8 cellular contexts compared by ENCODE assay signal in the genomic region with DNA sequence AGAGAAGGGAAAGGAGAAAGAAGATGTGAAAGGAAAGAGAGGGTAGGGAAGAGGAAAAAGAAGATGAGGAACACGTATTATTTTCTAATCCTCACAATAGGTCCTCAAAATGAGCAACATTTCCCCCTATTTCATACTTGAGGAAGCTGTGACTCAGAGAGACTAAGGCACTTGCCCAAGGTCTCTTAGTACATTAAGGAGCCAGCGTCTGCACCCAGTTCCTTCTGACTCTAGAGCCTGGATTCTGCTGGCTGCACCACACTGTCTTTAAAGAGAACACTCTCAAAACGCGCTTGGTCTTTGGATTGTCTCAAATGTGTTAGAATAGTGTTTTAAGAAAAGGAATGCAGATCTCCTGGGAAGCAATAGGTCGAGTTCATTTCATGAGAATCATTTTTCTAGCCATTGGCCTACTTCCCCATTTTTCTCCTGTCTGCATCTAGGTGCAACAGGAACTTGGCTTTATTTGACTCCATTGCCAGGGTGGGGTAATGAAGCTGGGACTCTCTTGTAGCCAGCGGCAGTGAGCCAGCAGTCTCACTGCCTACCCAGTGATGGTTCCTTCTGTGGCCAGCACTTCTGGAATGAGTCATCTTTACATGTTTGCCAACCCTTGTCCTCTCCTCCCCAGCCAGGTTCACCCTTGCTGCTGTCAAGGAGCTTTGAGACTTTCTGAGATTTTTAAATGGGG.
DNase-seq lines count a peak whose midpoint lies in the region; ATAC-seq and TF ChIP-seq lines count a peak whose summit lies in the region.

No MANE protein-coding gene starts in this region.

- peak overlapping the region; percentile 14 for H3K27ac ChIP-seq in naive thymus-derived CD4-positive, alpha-beta T cell (ENCODE audit: low read depth, low read length)

- no peaks in the 10 kb centered on the region for H3K9me3 Mint-ChIP-seq in activated T-helper 2 cell treated with anti-CD3 and anti-CD28 coated beads, Interferon-gamma antibody, Interleukin-2, Interleukin-4, amounts not matched to agents 10 μg/mL and 5 μg/mL and 100 μg/mL, durations not matched to agents 14 hours and 24 hours and 36 hours
- H3K9me3 Mint-ChIP-seq in naive thymus-derived CD4-positive, alpha-beta T cell: no peaks in the 10 kb centered on the region
- H3K9me3 Mint-ChIP-seq in type B pancreatic cell: no peaks in the 10 kb centered on the region

- POLR2A ChIA-PET in naive thymus-derived CD4-positive, alpha-beta T cell (lab: Charles Lee): interaction anchor here (1.1 to 1.5 kb wide), 2 partner anchors 15 to 17 kb away, joined by 4 read pairs; no protein-coding TSS in a partner anchor

- H3K4me1 ChIP-seq in naive thymus-derived CD4-positive, alpha-beta T cell (ENCODE audit: control insufficient read depth in 2 of 2, insufficient read depth in 2 of 2, low read length in 2 of 2): peaks cover 4 to 6% of the 10 kb centered on the region in 2 donors

- no peak overlapping the region for H3K4me3 Mint-ChIP-seq in activated T-helper 2 cell treated with anti-CD3 and anti-CD28 coated beads, Interferon-gamma antibody, Interleukin-2, Interleukin-4, amounts not matched to agents 10 μg/mL and 5 μg/mL and 100 μg/mL, durations not matched to agents 14 hours and 24 hours and 36 hours (ENCODE audit: low read depth)
- peak overlapping the region in 4 of 10 donors; percentile 14 to 34 (median 22) for H3K4me3 Mint-ChIP-seq in naive thymus-derived CD4-positive, alpha-beta T cell
- no peak overlapping the region for H3K4me3 Mint-ChIP-seq in type B pancreatic cell

- H3K9me3 ChIP-seq in naive thymus-derived CD4-positive, alpha-beta T cell (ENCODE audit: control insufficient read depth in 2 of 3, low read length in 3 of 3): no peaks in the 10 kb centered on the region

- peaks cover 13 to 60% (median 31%) of the 10 kb centered on the region in 3 experiments for H3K36me3 ChIP-seq in naive thymus-derived CD4-positive, alpha-beta T cell (ENCODE audit: control insufficient read depth in 2 of 3, insufficient read depth in 3 of 3, low read length in 3 of 3)

- peaks cover 92% of the 10 kb centered on the region for H3K36me3 Mint-ChIP-seq in activated T-helper 2 cell treated with anti-CD3 and anti-CD28 coated beads, Interferon-gamma antibody, Interleukin-2, Interleukin-4, amounts not matched to agents 10 μg/mL and 5 μg/mL and 100 μg/mL, durations not matched to agents 14 hours and 24 hours and 36 hours (ENCODE audit: low read depth)
- H3K36me3 Mint-ChIP-seq in naive thymus-derived CD4-positive, alpha-beta T cell: peaks cover 14 to 63% (median 49%) of the 10 kb centered on the region in 5 donors
- H3K36me3 Mint-ChIP-seq in type B pancreatic cell: no peaks in the 10 kb centered on the region

- CTCF ChIA-PET in naive thymus-derived CD4-positive, alpha-beta T cell (lab: Charles Lee): no interaction called here

- TF ChIP-seq CTCF in GM13976 (IDR thresholded peaks at IDR 0.05; ENCODE audit: borderline replicate concordance, control extremely low read depth, extremely low read depth, insufficient read depth, missing control alignments) (no peak), type B pancreatic cell (conservative IDR thresholded peaks at IDR 0.05) (no peak)

- in situ Hi-C loops in GM13976 (cut with MboI; ENCODE audit: low sequenced_read_pairs, unreplicated experiment): no loop called here

- peak; percentile 89 for ATAC-seq in GM21515 (IDR thresholded peaks at IDR 0.05; ENCODE audit: unreplicated experiment)
- peak; percentile 73 for ATAC-seq in HG03521 (IDR thresholded peaks at IDR 0.05; ENCODE audit: unreplicated experiment)
- ATAC-seq in naive thymus-derived CD4-positive, alpha-beta T cell: peak; percentile 92

- H3K4me1 Mint-ChIP-seq in activated T-helper 2 cell treated with anti-CD3 and anti-CD28 coated beads, Interferon-gamma antibody, Interleukin-2, Interleukin-4, amounts not matched to agents 10 μg/mL and 5 μg/mL and 100 μg/mL, durations not matched to agents 14 hours and 24 hours and 36 hours (ENCODE audit: low read depth): peaks cover 33% of the 10 kb centered on the region
- peaks cover 28 to 63% (median 58%) of the 10 kb centered on the region in 7 donors for H3K4me1 Mint-ChIP-seq in naive thymus-derived CD4-positive, alpha-beta T cell
- H3K4me1 Mint-ChIP-seq in type B pancreatic cell (ENCODE audit: unreplicated experiment): no peaks in the 10 kb centered on the region

- H3K27me3 ChIP-seq in naive thymus-derived CD4-positive, alpha-beta T cell (ENCODE audit: control insufficient read depth in 2 of 2, insufficient read depth in 2 of 2, low read length in 2 of 2): no peaks in the 10 kb centered on the region

- H3K4me3 ChIP-seq in naive thymus-derived CD4-positive, alpha-beta T cell (ENCODE audit: low read length): no peak overlapping the region

- intact Hi-C loops in activated T-helper 2 cell treated with anti-CD3 and anti-CD28 coated beads, Interferon-gamma antibody, Interleukin-2, Interleukin-4, amounts not matched to agents 10 μg/mL and 5 μg/mL and 100 μg/mL, durations not matched to agents 14 hours and 24 hours and 36 hours (cut with micrococcal nuclease): no loop called here
- intact Hi-C loops in naive thymus-derived CD4-positive, alpha-beta T cell (cut with micrococcal nuclease): no loop called here

- no peaks in the 10 kb centered on the region for H3K27me3 Mint-ChIP-seq in activated T-helper 2 cell treated with anti-CD3 and anti-CD28 coated beads, Interferon-gamma antibody, Interleukin-2, Interleukin-4, amounts not matched to agents 10 μg/mL and 5 μg/mL and 100 μg/mL, durations not matched to agents 14 hours and 24 hours and 36 hours (ENCODE audit: low read depth)
- H3K27me3 Mint-ChIP-seq in naive thymus-derived CD4-positive, alpha-beta T cell: no peaks in the 10 kb centered on the region
- H3K27me3 Mint-ChIP-seq in type B pancreatic cell: no peaks in the 10 kb centered on the region

- DNase-seq in GM13976 (ENCODE audit: low spot score) (peak; percentile 36), NCI-H1105 (lab: John Stamatoyannopoulos, UW) (no peak), type B pancreatic cell (ENCODE audit: extremely low spot score, unreplicated experiment) (no peak), NCI-H146 treated with DMSO at 0.1 percent for 48 hours (lab: John Stamatoyannopoulos, UW; ENCODE audit: unreplicated experiment) (no peak)
- DNase-seq in activated T-helper 2 cell treated with anti-CD3 and anti-CD28 coated beads, Interferon-gamma antibody, Interleukin-2, Interleukin-4, amounts not matched to agents 10 μg/mL and 5 μg/mL and 100 μg/mL, durations not matched to agents 14 hours and 24 hours and 36 hours (ENCODE audit: low spot score): no peak
- no peak for DNase-seq in naive thymus-derived CD4-positive, alpha-beta T cell

- H3K27ac Mint-ChIP-seq in activated T-helper 2 cell treated with anti-CD3 and anti-CD28 coated beads, Interferon-gamma antibody, Interleukin-2, Interleukin-4, amounts not matched to agents 10 μg/mL and 5 μg/mL and 100 μg/mL, durations not matched to agents 14 hours and 24 hours and 36 hours: peak overlapping the region; percentile 65
- H3K27ac Mint-ChIP-seq in naive thymus-derived CD4-positive, alpha-beta T cell: peak overlapping the region; percentile 33 to 87 (median 72)
- H3K27ac Mint-ChIP-seq in type B pancreatic cell: no peak overlapping the region
